Comparison of ENCODE assay signal across 12 cellular contexts in the genomic region with DNA sequence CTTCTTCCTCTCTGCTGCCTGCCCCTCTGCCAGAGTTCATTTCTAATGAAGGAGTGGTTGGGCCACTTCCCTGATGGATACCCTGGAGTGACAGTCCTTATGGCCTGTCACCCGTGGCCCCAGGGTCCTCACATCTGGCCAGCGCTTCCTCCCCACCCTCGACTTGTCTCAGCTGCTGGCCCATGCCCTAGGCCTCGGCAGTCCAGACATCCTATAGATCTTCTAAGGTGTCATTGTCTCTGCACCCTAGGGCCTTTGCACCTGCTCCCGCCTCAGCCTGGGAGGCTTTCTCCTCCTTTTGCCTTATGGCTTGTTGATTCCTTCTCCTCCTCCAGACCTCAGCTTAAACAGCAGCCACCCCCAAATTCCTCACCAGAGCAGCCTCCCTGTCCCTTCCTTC.
"Had no signal": no experiment of that assay in that cellular context is flagged by ENCODE, and none has a peak within 500 bp of the region (broad histone marks: within the 10 kb centered on the region; RNA-seq: fewer than 3 reads in every experiment).

No MANE protein-coding gene starts in this region.

- H3K4me3 Mint-ChIP-seq: activated T-cell treated with anti-CD3 and anti-CD28 coated beads, Interleukin-2, amount 50 U/mL, for 72 hours; naive B cell had no signal

- H3K27ac ChIP-seq: adrenal gland, tibial nerve had no signal

- DNase-seq: activated CD4-positive, CD25-positive, alpha-beta regulatory T cell; activated gamma-delta T cell treated with Interleukin-2 at 50 U/mL for 16 hours; activated T-cell treated with anti-CD3 and anti-CD28 coated beads, Interleukin-2, amount 50 U/mL, for 72 hours; adrenal gland; cerebellar nuclear complex; dermis blood vessel endothelial cell; hippocampal formation; left cardiac atrium; naive B cell; SIG-M5 had no signal

- H3K4me3 ChIP-seq: adrenal gland, lung, tibial nerve had no signal

- ATAC-seq: activated T-cell treated with anti-CD3 and anti-CD28 coated beads, Interleukin-2, amount 50 U/mL, for 72 hours; left cardiac atrium had no signal

- H3K9me3 ChIP-seq: adrenal gland had no signal

- H3K27ac Mint-ChIP-seq: activated T-cell treated with anti-CD3 and anti-CD28 coated beads, Interleukin-2, amount 50 U/mL, for 72 hours had no signal

- H3K36me3 ChIP-seq: adrenal gland, tibial nerve had no signal

- H3K27me3 ChIP-seq: adrenal gland, tibial nerve had no signal

- H3K4me1 ChIP-seq: adrenal gland, tibial nerve had no signal

- H3K36me3 Mint-ChIP-seq: naive B cell had no signal
